ENCODE assay signal across 29 cellular contexts in genomic region chr20:58557713-58558335, GRCh38. TPM values are rescaled to one million over a fixed set of nuclear protein-coding genes. Genes with fewer than 3 reads are reported as not detected.
DNase-seq lines count a peak whose midpoint lies in the region; ATAC-seq and FAIRE-seq lines count a peak whose summit lies in the region.
"Had no signal": no experiment of that assay in that cellular context is flagged by ENCODE, and none has a peak within 500 bp of the region (broad histone marks: within the 10 kb centered on the region; RNA-seq: fewer than 3 reads in every experiment).

No MANE protein-coding gene starts in this region.

- 63 to 64% methylated on average over 10 of the region's 10 CpGs for WGBS in GM23248 (ENCODE audit: low coverage in 1 of 2, low lambda C conversion rate in 2 of 2, missing lambda C conversion rate in 2 of 2), 2 experiments

- ATAC-seq in GM18519 (IDR thresholded peaks at IDR 0.05; ENCODE audit: low FRiP score, unreplicated experiment) (no peak), GM21723 (IDR thresholded peaks at IDR 0.05; ENCODE audit: unreplicated experiment) (no peak), HG02973 (IDR thresholded peaks at IDR 0.05; ENCODE audit: unreplicated experiment) (no peak)
- ATAC-seq: activated CD8-positive, alpha-beta memory T cell treated with anti-CD3 and anti-CD28 coated beads, Interleukin-2, amount 10 ng/mL, durations not matched to agents 7 days and 5 days; right cardiac atrium; T-helper 17 cell had no signal

- peak overlapping the region; percentile 42; the same call in 1 of the 2 replicates for H3K27ac ChIP-seq in BLaER1
- no peak overlapping the region for H3K27ac ChIP-seq in GM23248
- H3K27ac ChIP-seq: ascending aorta, cardiac muscle cell, coronary artery, left ventricle myocardium inferior, SK-N-MC had no signal

- H3F3A ChIP-seq in GM23248 (ENCODE audit: insufficient read depth), result peaks cover 30% of the 10 kb centered on the region

- no peaks in the 10 kb centered on the region for H3K9me2 ChIP-seq in GM23248 (ENCODE audit: insufficient read depth)

- peak; percentile 60 for DNase-seq in GM23248
- DNase-seq in RCC 7860 (ENCODE audit: low spot score), result peak; percentile 72
- peak; percentile 67 for DNase-seq in left kidney (ENCODE audit: low read depth, low spot score)
- no peak for DNase-seq in activated effector memory CD4-positive, alpha-beta T cell treated with anti-CD3 and anti-CD28 coated beads, Interleukin-2, amount 50 U/mL, for 16 hours
- DNase-seq: activated CD4-positive, alpha-beta T cell treated with anti-CD3 and anti-CD28 coated beads, Interleukin-2, amount 50 U/mL, for 4 hours; activated CD8-positive, alpha-beta memory T cell treated with anti-CD3 and anti-CD28 coated beads, Interleukin-2, amount 10 ng/mL, durations not matched to agents 7 days and 5 days; activated T-cell treated with anti-CD3 and anti-CD28 coated beads, Interleukin-2, amount 50 U/mL, for 48 hours; BE2C; effector CD8-positive, alpha-beta T cell; Karpas-422; left ventricle myocardium inferior; NCI-H146; NCI-H2107; NCI-H510A; right cardiac atrium; stimulated activated CD4-positive, alpha-beta T cell treated with anti-CD3 and anti-CD28 coated beads, Interleukin-4, amount 100 ng/mL, for 4 hours; T-helper 17 cell; trophoblast cell had no signal

- H3K4me3 ChIP-seq in BLaER1, result no peak overlapping the region
- H3K4me3 ChIP-seq in GM23248, result no peak overlapping the region
- H3K4me3 ChIP-seq: ascending aorta, cardiac muscle cell, coronary artery, GM23338, left ventricle myocardium inferior, SK-N-MC had no signal

- H3K27me3 ChIP-seq in BLaER1, result no peaks in the 10 kb centered on the region
- no peaks in the 10 kb centered on the region for H3K27me3 ChIP-seq in GM23248 (replicated peaks; ENCODE audit: insufficient read depth)
- H3K27me3 ChIP-seq: ascending aorta, BE2C, cardiac muscle cell had no signal

- in situ Hi-C loops in GM23248 (cut with MboI), result no loop called here

- peak overlapping the region; percentile 61 for H3K4me2 ChIP-seq in BLaER1
- H3K4me2 ChIP-seq in GM23248 (ENCODE audit: unreplicated experiment), result no peak overlapping the region
- H3K4me2 ChIP-seq: GM23338 had no signal

- H2AFZ ChIP-seq in GM23248, result no peak overlapping the region
- H2AFZ ChIP-seq: GM23338 had no signal

- H3K9ac ChIP-seq in BLaER1, result no peak overlapping the region
- H3K9ac ChIP-seq in GM23248, result no peak overlapping the region

- H3K79me2 ChIP-seq in GM23248 (ENCODE audit: insufficient read depth), result no peaks in the 10 kb centered on the region

- no peaks in the 10 kb centered on the region for H4K20me1 ChIP-seq in BLaER1
- H4K20me1 ChIP-seq in GM23248 (ENCODE audit: insufficient read depth), result no peaks in the 10 kb centered on the region

- no peaks in the 10 kb centered on the region for H3K9me3 ChIP-seq in BLaER1
- no peaks in the 10 kb centered on the region for H3K9me3 ChIP-seq in GM23248 (ENCODE audit: low read depth)
- H3K9me3 ChIP-seq: ascending aorta, BE2C, left ventricle myocardium inferior had no signal

- no peak for FAIRE-seq in RCC 7860 (lab: Jason Lieb, UNC)
- FAIRE-seq: TTC549 had no signal

- H3K36me3 ChIP-seq in BLaER1, result no peaks in the 10 kb centered on the region
- H3K36me3 ChIP-seq in GM23248 (ENCODE audit: low read depth), result no peaks in the 10 kb centered on the region
- H3K36me3 ChIP-seq: ascending aorta, BE2C, cardiac muscle cell, left ventricle myocardium inferior had no signal

- H3K4me1 ChIP-seq in BLaER1, result peaks cover 38% of the 10 kb centered on the region
- peaks cover 37% of the 10 kb centered on the region for H3K4me1 ChIP-seq in GM23248 (ENCODE audit: insufficient read depth)
- H3K4me1 ChIP-seq: ascending aorta, BE2C, left ventricle myocardium inferior had no signal

RNA-seq across cellular contexts. Expression of gene APCDD1L, which starts 42.6 kb away (rescaled TPM):
- 19.5 and 25.6 TPM in 2 replicates for total RNA-seq in GM23248 (2014; rRNA removed; shearing (Covaris generic))
- 15.7 and 16.6 TPM in 2 replicates for polyA plus RNA-seq in GM23248 (2016; fragmentation: Nextera tagmentation; extraction: Ambion mirVana)
- total RNA-seq: A673; activated CD8-positive, alpha-beta memory T cell treated with anti-CD3 and anti-CD28 coated beads, Interleukin-2, amount 10 ng/mL, durations not matched to agents 7 days and 5 days; T-helper 17 cell had no signal
